22 cellular contexts compared by ENCODE assay signal in genomic region chr4:105599475-105599874, GRCh38. TPM values are rescaled to one million over a fixed set of nuclear protein-coding genes. Genes with fewer than 3 reads are reported as not detected.
DNase-seq lines count a peak whose midpoint lies in the region; ATAC-seq, FAIRE-seq and TF ChIP-seq lines count a peak whose summit lies in the region.
"Had no signal": no experiment of that assay in that cellular context is flagged by ENCODE, and none has a peak within 500 bp of the region (broad histone marks: within the 10 kb centered on the region; RNA-seq: fewer than 3 reads in every experiment).

No MANE protein-coding gene starts in this region.

- H3K27me3 ChIP-seq in right atrium auricular region: no peaks in the 10 kb centered on the region
- no peaks in the 10 kb centered on the region for H3K27me3 ChIP-seq in neural progenitor cell
- no peaks in the 10 kb centered on the region for H3K27me3 ChIP-seq in osteoblast (ENCODE audit: insufficient read depth, low read length)
- H3K27me3 ChIP-seq: BLaER1 treated with 17β-estradiol and CSF1 and Interleukin-3, amounts not matched to agents 10 nM and 100 nM had no signal

- TF ChIP-seq CTCF in right atrium auricular region (IDR thresholded peaks at IDR 0.05) (no peak), D721Med (IDR thresholded peaks at IDR 0.05; ENCODE audit: insufficient read depth, missing control alignments) (no peak), neural progenitor cell (IDR thresholded peaks at IDR 0.05) (no peak), osteoblast (IDR thresholded peaks at IDR 0.05; ENCODE audit: extremely low read depth, low read depth, low read length) (no peak)

- no peaks in the 10 kb centered on the region for H3K27me3 Mint-ChIP-seq in neural progenitor cell (ENCODE audit: insufficient read depth, low read depth)

- no peak overlapping the region for H3K9ac ChIP-seq in neural progenitor cell
- H3K9ac ChIP-seq: BLaER1 treated with 17β-estradiol and CSF1 and Interleukin-3, amounts not matched to agents 10 nM and 100 nM had no signal

- no peak overlapping the region for H3K27ac ChIP-seq in right atrium auricular region
- H3K27ac ChIP-seq in neural progenitor cell: no peak overlapping the region
- H3K27ac ChIP-seq in osteoblast (ENCODE audit: low read depth, low read length): no peak overlapping the region
- H3K27ac ChIP-seq: 22Rv1; A549; BLaER1 treated with 17β-estradiol and CSF1 and Interleukin-3, amounts not matched to agents 10 nM and 100 nM; C4-2B had no signal

- no peak overlapping the region for H3K27ac Mint-ChIP-seq in neural progenitor cell
- H3K27ac Mint-ChIP-seq: B cell; CD4-positive, alpha-beta T cell; CD8-positive, alpha-beta T cell had no signal

- H3K36me3 ChIP-seq in right atrium auricular region (no peaks in the 10 kb centered on the region), neural progenitor cell (no peaks in the 10 kb centered on the region), osteoblast (ENCODE audit: insufficient read depth, low read length) (no peaks in the 10 kb centered on the region)
- H3K36me3 ChIP-seq: BLaER1 treated with 17β-estradiol and CSF1 and Interleukin-3, amounts not matched to agents 10 nM and 100 nM had no signal

- peak overlapping the region; percentile 4 for H2AFZ ChIP-seq in neural progenitor cell (replicated peaks)
- no peak overlapping the region for H2AFZ ChIP-seq in osteoblast (ENCODE audit: low read length)

- ATAC-seq in Right ventricle myocardium superior (ENCODE audit: poor library complexity): peak; percentile 57
- ATAC-seq: CD8-positive, alpha-beta T cell had no signal

- no peaks in the 10 kb centered on the region for H3K9me3 ChIP-seq in right atrium auricular region
- H3K9me3 ChIP-seq in neural progenitor cell (ENCODE audit: low read depth): no peaks in the 10 kb centered on the region
- H3K9me3 ChIP-seq in osteoblast (ENCODE audit: low read depth, low read length): no peaks in the 10 kb centered on the region
- H3K9me3 ChIP-seq: A549; BLaER1 treated with 17β-estradiol and CSF1 and Interleukin-3, amounts not matched to agents 10 nM and 100 nM; Caco-2 had no signal

- H3K4me1 ChIP-seq in right atrium auricular region (no peaks in the 10 kb centered on the region), neural progenitor cell (peaks cover 41% of the 10 kb centered on the region), osteoblast (ENCODE audit: insufficient read depth, low read length) (no peaks in the 10 kb centered on the region)
- H3K4me1 ChIP-seq: BLaER1 treated with 17β-estradiol and CSF1 and Interleukin-3, amounts not matched to agents 10 nM and 100 nM had no signal

- H3K4me1 Mint-ChIP-seq in neural progenitor cell: no peaks in the 10 kb centered on the region

- H4K20me1 ChIP-seq in neural progenitor cell (ENCODE audit: low read depth) (no peaks in the 10 kb centered on the region), osteoblast (ENCODE audit: insufficient read depth, low read length) (no peaks in the 10 kb centered on the region)
- H4K20me1 ChIP-seq: BLaER1 treated with 17β-estradiol and CSF1 and Interleukin-3, amounts not matched to agents 10 nM and 100 nM had no signal

- H3K4me2 ChIP-seq in neural progenitor cell (peak overlapping the region; percentile 41), osteoblast (ENCODE audit: insufficient read depth, low read length) (no peak overlapping the region)
- H3K4me2 ChIP-seq: BLaER1 treated with 17β-estradiol and CSF1 and Interleukin-3, amounts not matched to agents 10 nM and 100 nM had no signal

- no peaks in the 10 kb centered on the region for H3K36me3 Mint-ChIP-seq in neural progenitor cell
- H3K36me3 Mint-ChIP-seq: CD8-positive, alpha-beta T cell had no signal

- H3K9me3 Mint-ChIP-seq in neural progenitor cell: no peaks in the 10 kb centered on the region
- H3K9me3 Mint-ChIP-seq: CD4-positive, alpha-beta T cell; CD8-positive, alpha-beta T cell had no signal

- H3K4me3 ChIP-seq in right atrium auricular region (no peak overlapping the region), neural progenitor cell (no peak overlapping the region), osteoblast (ENCODE audit: insufficient read depth, low read length) (no peak overlapping the region)
- H3K4me3 ChIP-seq: A549; BLaER1 treated with 17β-estradiol and CSF1 and Interleukin-3, amounts not matched to agents 10 nM and 100 nM had no signal

- peak; percentile 21 for FAIRE-seq in D721Med (lab: Jason Lieb, UNC)
- FAIRE-seq: A549, G401.6, GM19239 had no signal

- intact Hi-C loops in Right ventricle myocardium superior (cut with DNase I): no loop called here

- no peak overlapping the region for H3K4me3 Mint-ChIP-seq in neural progenitor cell
- H3K4me3 Mint-ChIP-seq: B cell; CD4-positive, alpha-beta T cell; CD8-positive, alpha-beta T cell had no signal

- peaks cover 11% of the 10 kb centered on the region for H3F3A ChIP-seq in neural progenitor cell (ENCODE audit: low read depth)

- DNase-seq in Right ventricle myocardium superior (no peak), right atrium auricular region (ENCODE audit: low spot score) (no peak), D721Med (ENCODE audit: insufficient read length, low spot score) (no peak), neural progenitor cell (ENCODE audit: low spot score) (no peak), osteoblast (ENCODE audit: insufficient read length, low spot score, missing footprints) (no peak)
- DNase-seq: AML-193; Caco-2; Calu3; CD4-positive, alpha-beta T cell; CD8-positive, alpha-beta T cell; DMS 273 treated with DMSO at 0.1 percent for 48 hours; DMS153; DMS79 treated with DMSO at 0.1 percent for 48 hours; GF-D8 had no signal

- H3K79me2 ChIP-seq in neural progenitor cell (ENCODE audit: low read depth) (no peaks in the 10 kb centered on the region), osteoblast (ENCODE audit: insufficient read depth, low read length) (no peaks in the 10 kb centered on the region)

RNA-seq across cellular contexts. Expression of gene ARHGEF38, which starts 47.1 kb away (rescaled TPM):
- total RNA-seq in Right ventricle myocardium superior: not detected
- not detected for total RNA-seq in right atrium auricular region
- total RNA-seq in neural progenitor cell (ENCODE audit: low replicate concordance): 0.28 and 0.37 TPM in 2 replicates
- total RNA-seq in osteoblast: not detected in 2 replicates
- total RNA-seq: A172; B cell; CD4-positive, alpha-beta T cell; CD8-positive, alpha-beta T cell had no signal
